9 cellular contexts compared by ENCODE assay signal in the genomic region with DNA sequence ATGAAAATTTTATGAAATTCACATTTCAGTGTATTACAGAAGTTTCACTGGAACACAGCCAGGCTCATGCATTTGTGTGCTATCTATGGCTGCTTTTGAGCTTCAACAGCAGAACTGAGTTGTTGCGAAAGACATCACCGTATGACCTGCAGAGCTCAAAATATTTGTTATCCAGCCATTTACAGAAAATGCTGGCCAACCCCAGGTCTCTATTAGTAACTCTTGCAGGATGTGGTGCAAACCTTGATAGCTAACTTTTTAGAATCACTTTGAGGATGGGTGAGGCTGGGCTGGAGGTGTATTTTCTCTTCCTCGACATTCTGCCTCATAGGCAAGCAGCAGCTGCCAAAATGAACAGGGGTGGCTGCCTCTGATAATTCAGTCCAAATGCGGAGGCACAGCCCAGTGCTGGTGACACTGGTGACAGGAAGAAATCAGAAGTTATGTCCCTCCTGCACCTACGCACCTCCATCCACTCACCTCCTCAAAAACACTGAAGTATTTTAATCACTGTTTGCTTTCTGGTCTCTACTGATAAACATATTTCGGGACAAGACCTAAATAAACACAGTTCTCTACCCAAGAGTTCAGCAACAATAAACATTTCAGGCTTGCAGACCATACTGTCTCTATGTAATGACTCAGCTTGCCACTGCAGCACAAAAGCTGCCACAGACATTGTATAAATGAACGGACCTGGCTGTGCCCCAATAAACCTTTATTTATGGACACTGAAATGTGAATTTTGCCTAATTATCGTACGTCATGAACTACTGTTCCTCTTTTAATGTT. TPM values are rescaled to one million over a fixed set of nuclear protein-coding genes. Genes with fewer than 3 reads are reported as not detected.
DNase-seq lines count a peak whose midpoint lies in the region; ATAC-seq and TF ChIP-seq lines count a peak whose summit lies in the region.
"Had no signal": no experiment of that assay in that cellular context is flagged by ENCODE, and none has a peak within 500 bp of the region (broad histone marks: within the 10 kb centered on the region; RNA-seq: fewer than 3 reads in every experiment).

No MANE protein-coding gene starts in this region.

- H3K36me3 Mint-ChIP-seq in activated T-cell treated with anti-CD3 and anti-CD28 coated beads, Interleukin-2, amount 50 U/mL, for 24 hours (ENCODE audit: low read depth), result peaks cover 7% of the 10 kb centered on the region
- H3K36me3 Mint-ChIP-seq in WTC11, result no peaks in the 10 kb centered on the region
- H3K36me3 Mint-ChIP-seq in activated T-cell treated with anti-CD3 and anti-CD28 coated beads, Interleukin-2, amount 50 U/mL, for 4 hours (ENCODE audit: insufficient read depth), result peaks cover 4% of the 10 kb centered on the region

- POLR2A ChIA-PET in WTC11 (lab: Charles Lee) (no interaction called here), GM10248 (lab: Yijun Ruan, JAX) (no interaction called here)

- intact Hi-C loops in left ventricle myocardium inferior (cut with micrococcal nuclease), result no loop called here

- H3K4me3 Mint-ChIP-seq in activated T-cell treated with anti-CD3 and anti-CD28 coated beads, Interleukin-2, amount 50 U/mL, for 24 hours, result no peak overlapping the region
- H3K4me3 Mint-ChIP-seq in WTC11, result no peak overlapping the region
- no peak overlapping the region for H3K4me3 Mint-ChIP-seq in activated T-cell treated with anti-CD3 and anti-CD28 coated beads, Interleukin-2, amount 50 U/mL, for 4 hours
- H3K4me3 Mint-ChIP-seq: stimulated activated naive CD8-positive, alpha-beta T cell treated with anti-CD3 and anti-CD28 coated beads, Interleukin-15, Interleukin-2, amounts not matched to agents 100 ng/mL and 50 ng/mL, for 24 hours had no signal

- H3K4me3 ChIP-seq in left ventricle myocardium inferior, result peak overlapping the region; percentile 42
- H3K4me3 ChIP-seq in subcutaneous abdominal adipose tissue (ENCODE audit: low read depth in 1 of 5, low read length in 5 of 5), result peak overlapping the region in 4 of 5 donors; percentile 11 to 42 (median 22)

- H3K9ac ChIP-seq in subcutaneous abdominal adipose tissue (ENCODE audit: low read length in 5 of 5), result peak overlapping the region in 2 of 5 donors; percentile 52 to 61

- CTCF ChIA-PET in WTC11 (lab: Charles Lee) (no interaction called here), GM10248 (lab: Yijun Ruan, JAX) (interaction anchor here (1.0 kb wide), 1 partner anchor 10 kb away, joined by 5 read pairs; no protein-coding TSS in a partner anchor)

- no peaks in the 10 kb centered on the region for H3K27me3 ChIP-seq in left ventricle myocardium inferior (ENCODE audit: low read depth)
- no peaks in the 10 kb centered on the region for H3K27me3 ChIP-seq in subcutaneous abdominal adipose tissue (ENCODE audit: control insufficient read depth in 5 of 5, insufficient read depth in 4 of 5, low read length in 5 of 5)

- H3K9me3 Mint-ChIP-seq in activated T-cell treated with anti-CD3 and anti-CD28 coated beads, Interleukin-2, amount 50 U/mL, for 24 hours, result no peaks in the 10 kb centered on the region
- H3K9me3 Mint-ChIP-seq in WTC11, result no peaks in the 10 kb centered on the region
- H3K9me3 Mint-ChIP-seq in activated T-cell treated with anti-CD3 and anti-CD28 coated beads, Interleukin-2, amount 50 U/mL, for 4 hours, result no peaks in the 10 kb centered on the region
- H3K9me3 Mint-ChIP-seq: stimulated activated naive CD8-positive, alpha-beta T cell treated with anti-CD3 and anti-CD28 coated beads, Interleukin-15, Interleukin-2, amounts not matched to agents 100 ng/mL and 50 ng/mL, for 24 hours had no signal

- H3K36me3 ChIP-seq in left ventricle myocardium inferior (no peaks in the 10 kb centered on the region), subcutaneous abdominal adipose tissue (ENCODE audit: control insufficient read depth in 5 of 5, insufficient read depth in 5 of 5, low read length in 5 of 5) (no peaks in the 10 kb centered on the region)

- H3K27me3 Mint-ChIP-seq in activated T-cell treated with anti-CD3 and anti-CD28 coated beads, Interleukin-2, amount 50 U/mL, for 24 hours, result no peaks in the 10 kb centered on the region
- no peaks in the 10 kb centered on the region for H3K27me3 Mint-ChIP-seq in WTC11 (ENCODE audit: low read depth)
- no peaks in the 10 kb centered on the region for H3K27me3 Mint-ChIP-seq in activated T-cell treated with anti-CD3 and anti-CD28 coated beads, Interleukin-2, amount 50 U/mL, for 4 hours (ENCODE audit: low read depth)
- H3K27me3 Mint-ChIP-seq: stimulated activated naive CD8-positive, alpha-beta T cell treated with anti-CD3 and anti-CD28 coated beads, Interleukin-15, Interleukin-2, amounts not matched to agents 100 ng/mL and 50 ng/mL, for 24 hours had no signal

- no peak for ATAC-seq in WTC11
- no peak for ATAC-seq in activated T-cell treated with anti-CD3 and anti-CD28 coated beads, Interleukin-2, amount 50 U/mL, for 4 hours

- no peak for TF ChIP-seq CTCF in WTC11 (IDR thresholded peaks at IDR 0.05)
- no peak for TF ChIP-seq CTCF in left ventricle myocardium inferior (IDR thresholded peaks at IDR 0.05; ENCODE audit: borderline replicate concordance)
- TF ChIP-seq CTCF in GM10248 (IDR thresholded peaks at IDR 0.05; ENCODE audit: control extremely low read depth, extremely low read depth, low read depth, missing control alignments), result no peak

- H3K4me1 ChIP-seq in left ventricle myocardium inferior (peaks cover 98% of the 10 kb centered on the region), subcutaneous abdominal adipose tissue (ENCODE audit: control insufficient read depth in 5 of 5, insufficient read depth in 5 of 5, low read length in 5 of 5) (peaks cover 28 to 86% (median 69%) of the 10 kb centered on the region in 5 donors)

- H3K4me1 Mint-ChIP-seq in activated T-cell treated with anti-CD3 and anti-CD28 coated beads, Interleukin-2, amount 50 U/mL, for 24 hours (ENCODE audit: low read depth), result peaks cover 81% of the 10 kb centered on the region
- peaks cover 31% of the 10 kb centered on the region for H3K4me1 Mint-ChIP-seq in WTC11
- peaks cover 67% of the 10 kb centered on the region for H3K4me1 Mint-ChIP-seq in activated T-cell treated with anti-CD3 and anti-CD28 coated beads, Interleukin-2, amount 50 U/mL, for 4 hours (ENCODE audit: low read depth)

- H3K9me3 ChIP-seq in left ventricle myocardium inferior (replicated peaks) (no peaks in the 10 kb centered on the region), subcutaneous abdominal adipose tissue (ENCODE audit: control insufficient read depth in 5 of 5, low read length in 5 of 5) (no peaks in the 10 kb centered on the region)

- peak overlapping the region; percentile 9 for H3K27ac Mint-ChIP-seq in activated T-cell treated with anti-CD3 and anti-CD28 coated beads, Interleukin-2, amount 50 U/mL, for 24 hours
- 0 out of 2 replicates have a peak overlapping the region, but pooled peaks have one; percentile 16 for H3K27ac Mint-ChIP-seq in WTC11

- H3K27ac ChIP-seq in left ventricle myocardium inferior (replicated peaks), result peak overlapping the region; percentile 88
- H3K27ac ChIP-seq in subcutaneous abdominal adipose tissue (ENCODE audit: low read depth, low read length), result peak overlapping the region; percentile 92

- no peak for DNase-seq in activated T-cell treated with anti-CD3 and anti-CD28 coated beads, Interleukin-2, amount 50 U/mL, for 24 hours
- no peak for DNase-seq in activated T-cell treated with anti-CD3 and anti-CD28 coated beads, Interleukin-2, amount 50 U/mL, for 48 hours
- DNase-seq in WTC11 (ENCODE audit: low spot score), result no peak
- peak; percentile 52 for DNase-seq in left ventricle myocardium inferior
- no peak for DNase-seq in GM10248 (ENCODE audit: extremely low spot score)
- no peak for DNase-seq in T-helper 9 cell
- no peak for DNase-seq in activated T-cell treated with anti-CD3 and anti-CD28 coated beads, Interleukin-2, amount 50 U/mL, for 4 hours

TF ChIP-seq in WTC11, 78 proteins besides CTCF, POLR2A, EP300 and RAD21 (continues in another document):
- no peak for TF ChIP-seq ZNF263 (CRISPR knock-in tag; IDR thresholded peaks at IDR 0.05; ENCODE audit: low read depth)
- TF ChIP-seq, protein P1, sequence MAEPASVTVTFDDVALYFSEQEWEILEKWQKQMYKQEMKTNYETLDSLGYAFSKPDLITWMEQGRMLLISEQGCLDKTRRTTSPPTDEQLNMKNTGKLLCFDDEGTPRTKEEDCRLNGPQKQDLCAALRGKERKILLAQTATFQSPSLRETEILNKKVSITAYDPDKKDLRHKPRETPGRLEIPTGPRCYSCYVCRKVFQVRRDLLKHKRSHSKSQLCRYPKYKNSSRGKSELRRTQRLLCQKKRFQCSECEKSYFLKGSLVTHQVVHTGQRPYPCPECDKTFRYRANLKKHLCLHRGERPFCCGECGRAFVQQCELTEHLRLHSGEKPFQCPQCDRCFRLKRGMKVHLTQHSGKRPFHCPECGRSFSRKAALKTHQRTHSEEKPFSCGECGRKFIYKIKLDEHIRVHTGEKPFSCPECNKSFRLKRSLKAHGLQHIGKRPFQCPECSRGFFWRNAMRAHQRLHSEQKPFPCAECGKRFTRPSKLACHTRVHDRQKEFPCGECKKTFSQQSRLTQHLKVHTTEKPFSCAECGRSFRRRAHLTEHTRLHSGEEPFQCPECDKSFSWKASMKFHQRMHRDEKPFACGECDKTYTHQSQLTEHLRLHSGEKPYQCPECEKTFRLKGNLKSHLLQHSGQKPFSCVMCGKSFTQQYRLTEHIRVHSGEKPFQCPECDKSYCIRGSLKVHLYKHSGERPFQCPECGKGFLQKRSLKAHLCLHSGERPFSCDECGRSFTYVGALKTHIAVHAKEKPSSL (CRISPR knock-in tag; conservative IDR thresholded peaks at IDR 0.05), result no peak
- TF ChIP-seq, protein P2, sequence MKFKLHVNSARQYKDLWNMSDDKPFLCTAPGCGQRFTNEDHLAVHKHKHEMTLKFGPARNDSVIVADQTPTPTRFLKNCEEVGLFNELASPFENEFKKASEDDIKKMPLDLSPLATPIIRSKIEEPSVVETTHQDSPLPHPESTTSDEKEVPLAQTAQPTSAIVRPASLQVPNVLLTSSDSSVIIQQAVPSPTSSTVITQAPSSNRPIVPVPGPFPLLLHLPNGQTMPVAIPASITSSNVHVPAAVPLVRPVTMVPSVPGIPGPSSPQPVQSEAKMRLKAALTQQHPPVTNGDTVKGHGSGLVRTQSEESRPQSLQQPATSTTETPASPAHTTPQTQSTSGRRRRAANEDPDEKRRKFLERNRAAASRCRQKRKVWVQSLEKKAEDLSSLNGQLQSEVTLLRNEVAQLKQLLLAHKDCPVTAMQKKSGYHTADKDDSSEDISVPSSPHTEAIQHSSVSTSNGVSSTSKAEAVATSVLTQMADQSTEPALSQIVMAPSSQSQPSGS (CRISPR knock-in tag; IDR thresholded peaks at IDR 0.05; ENCODE audit: borderline replicate concordance, low read depth), result no peak

RNA-seq across cellular contexts. Expression of a gene that starts 28.5 kb away (rescaled TPM):
- 69.9 to 84.5 TPM (median 78.9 TPM) in 3 replicates for total RNA-seq in WTC11 (2021)
- total RNA-seq in left ventricle myocardium inferior, result 53.7 TPM
- 10 to 100 TPM; 69.5 to 83.6 (median 73.1) TPM for total RNA-seq in activated T-cell treated with anti-CD3 and anti-CD28 coated beads, Interleukin-2, amount 50 U/mL, for 4 hours
